ENCODE assay signal across 1 cellular context in genomic region chr7:29291723-29292591, GRCh38.
A peak's percentile ranks its signal among the peaks of the same experiment; 100 is the strongest.
TF ChIP-seq lines count a peak whose summit lies in the region.

No MANE protein-coding gene starts in this region.

TF ChIP-seq in HepG2, 621 proteins besides CTCF, POLR2A, EP300 and RAD21 (continued from another document and continues in another):
- TF ChIP-seq ZKSCAN8 (CRISPR knock-in tag; IDR thresholded peaks at IDR 0.05; ENCODE audit: borderline replicate concordance): peak; percentile 98
- TF ChIP-seq NFE2L1 (CRISPR knock-in tag; IDR thresholded peaks at IDR 0.05; ENCODE audit: borderline replicate concordance): no peak
- no peak for TF ChIP-seq MAZ (IDR thresholded peaks at IDR 0.05; ENCODE audit: borderline replicate concordance, low read depth, low read length)
- no peak for TF ChIP-seq MAZ (CRISPR knock-in tag; IDR thresholded peaks at IDR 0.05; ENCODE audit: low read depth)
- TF ChIP-seq ZNF589 (CRISPR knock-in tag; conservative IDR thresholded peaks at IDR 0.05): no peak
- no peak for TF ChIP-seq AKNA (CRISPR knock-in tag; IDR thresholded peaks at IDR 0.05; ENCODE audit: borderline replicate concordance)
- TF ChIP-seq PCBP1 (IDR thresholded peaks at IDR 0.05; ENCODE audit: borderline replicate concordance, low read depth, low read length): no peak
- no peak for TF ChIP-seq HES4 (CRISPR knock-in tag; IDR thresholded peaks at IDR 0.05; ENCODE audit: borderline replicate concordance)
- no peak for TF ChIP-seq ZNF776 (CRISPR knock-in tag; IDR thresholded peaks at IDR 0.05)
- no peak for TF ChIP-seq ZNF20 (CRISPR knock-in tag; IDR thresholded peaks at IDR 0.05)
- TF ChIP-seq SMAD9 (CRISPR knock-in tag; IDR thresholded peaks at IDR 0.05): no peak
- no peak for TF ChIP-seq SRF (IDR thresholded peaks at IDR 0.05; ENCODE audit: low read depth, low read length)
- no peak for TF ChIP-seq BCL3 (CRISPR knock-in tag; IDR thresholded peaks at IDR 0.05)
- no peak for TF ChIP-seq KLF15 (CRISPR knock-in tag; IDR thresholded peaks at IDR 0.05; ENCODE audit: borderline replicate concordance)
- TF ChIP-seq PHF5A (CRISPR knock-in tag; IDR thresholded peaks at IDR 0.05; ENCODE audit: low read depth, unreplicated experiment): no peak
- no peak for TF ChIP-seq ZNF746 (CRISPR knock-in tag; IDR thresholded peaks at IDR 0.05)
- TF ChIP-seq ZNF781 (CRISPR knock-in tag; IDR thresholded peaks at IDR 0.05; ENCODE audit: borderline replicate concordance, not compliant biosample characterization): no peak
- TF ChIP-seq ZNF7 (CRISPR knock-in tag; IDR thresholded peaks at IDR 0.05): no peak
- TF ChIP-seq KLF16 (CRISPR knock-in tag; IDR thresholded peaks at IDR 0.05): no peak
- TF ChIP-seq ONECUT2 (CRISPR knock-in tag; IDR thresholded peaks at IDR 0.05): peak; percentile 85
- peak; percentile 41 for TF ChIP-seq CEBPG (CRISPR knock-in tag; IDR thresholded peaks at IDR 0.05)
- no peak for TF ChIP-seq GATA4 (IDR thresholded peaks at IDR 0.05; ENCODE audit: borderline replicate concordance, low read depth)
- no peak for TF ChIP-seq ZNF562 (CRISPR knock-in tag; IDR thresholded peaks at IDR 0.05; ENCODE audit: borderline replicate concordance)
- no peak for TF ChIP-seq ZNF704 (CRISPR knock-in tag; IDR thresholded peaks at IDR 0.05; ENCODE audit: borderline replicate concordance)
- 0 out of 2 replicates have a peak, but pooled peaks have one; percentile 3 for TF ChIP-seq HOXA5 (CRISPR knock-in tag; IDR thresholded peaks at IDR 0.05)
- no peak for TF ChIP-seq CBX1 (IDR thresholded peaks at IDR 0.05; ENCODE audit: low read depth)
- no peak for TF ChIP-seq REPIN1 (CRISPR knock-in tag; IDR thresholded peaks at IDR 0.05; ENCODE audit: borderline replicate concordance, low read depth)
- no peak for TF ChIP-seq ZNF263 (CRISPR knock-in tag; IDR thresholded peaks at IDR 0.05)
- TF ChIP-seq HNF1B (CRISPR knock-in tag; IDR thresholded peaks at IDR 0.05): no peak
- no peak for TF ChIP-seq KAT7 (CRISPR knock-in tag; IDR thresholded peaks at IDR 0.05; ENCODE audit: borderline replicate concordance)
- no peak for TF ChIP-seq ZBTB7A (CRISPR knock-in tag; IDR thresholded peaks at IDR 0.05)
- no peak for TF ChIP-seq CCAR2 (optimal IDR thresholded peaks at IDR 0.05; ENCODE audit: low read depth, low read length)
- TF ChIP-seq ADNP (CRISPR knock-in tag; IDR thresholded peaks at IDR 0.05): no peak
- no peak for TF ChIP-seq ZNF12 (CRISPR knock-in tag; IDR thresholded peaks at IDR 0.05)
- no peak for TF ChIP-seq THAP8 (CRISPR knock-in tag; IDR thresholded peaks at IDR 0.05; ENCODE audit: borderline replicate concordance)
- TF ChIP-seq POLR2AphosphoS2 (IDR thresholded peaks at IDR 0.05; ENCODE audit: low read depth, low read length): no peak
- TF ChIP-seq XBP1 (CRISPR knock-in tag; IDR thresholded peaks at IDR 0.05): no peak
- TF ChIP-seq KDM4B (CRISPR knock-in tag; IDR thresholded peaks at IDR 0.05): no peak
- TF ChIP-seq ZHX1 (CRISPR knock-in tag; IDR thresholded peaks at IDR 0.05; ENCODE audit: low read depth): no peak
- TF ChIP-seq HNRNPH1 (optimal IDR thresholded peaks at IDR 0.05; ENCODE audit: low read depth, low read length): no peak
- peak; percentile 39; the same call in 1 of the 2 replicates for TF ChIP-seq FOXJ3 (CRISPR knock-in tag; IDR thresholded peaks at IDR 0.05; ENCODE audit: borderline replicate concordance)
- TF ChIP-seq MED8 (CRISPR knock-in tag; IDR thresholded peaks at IDR 0.05; ENCODE audit: insufficient replicate concordance): no peak
- TF ChIP-seq CSRNP1 (CRISPR knock-in tag; IDR thresholded peaks at IDR 0.05): no peak
- no peak for TF ChIP-seq ZNF44 (CRISPR knock-in tag; IDR thresholded peaks at IDR 0.05)
- no peak for TF ChIP-seq REL (CRISPR knock-in tag; conservative IDR thresholded peaks at IDR 0.05)
- TF ChIP-seq ARNTL (CRISPR knock-in tag; IDR thresholded peaks at IDR 0.05): no peak
- TF ChIP-seq NFAT5 (CRISPR knock-in tag; IDR thresholded peaks at IDR 0.05): no peak
- TF ChIP-seq NPAS2 (CRISPR knock-in tag; IDR thresholded peaks at IDR 0.05; ENCODE audit: borderline replicate concordance): no peak
